ENCODE assay signal across 14 cellular contexts in the genomic region with DNA sequence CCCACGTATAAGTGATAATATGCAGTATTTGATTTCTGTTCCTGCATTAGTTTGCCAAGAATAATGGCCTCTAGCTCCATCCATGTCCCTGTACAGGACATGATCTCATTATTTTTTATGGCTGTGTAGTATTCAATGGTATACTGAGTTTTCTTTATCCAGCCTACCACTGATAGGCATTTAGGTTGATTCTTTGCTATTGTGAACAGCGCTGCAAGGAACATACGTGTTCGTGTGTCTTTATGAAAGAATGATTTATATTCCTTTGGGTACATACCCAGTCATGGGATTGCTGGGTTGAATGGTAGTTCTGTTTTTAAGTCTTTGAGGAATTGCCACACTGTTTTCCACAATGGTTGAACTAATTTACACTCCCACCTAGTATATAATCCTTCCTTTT. TPM values are rescaled to one million over a fixed set of nuclear protein-coding genes. Genes with fewer than 3 reads are reported as not detected.
DNase-seq lines count a peak whose midpoint lies in the region; ATAC-seq and TF ChIP-seq lines count a peak whose summit lies in the region.
"Had no signal": no experiment of that assay in that cellular context is flagged by ENCODE, and none has a peak within 500 bp of the region (broad histone marks: within the 10 kb centered on the region; RNA-seq: fewer than 3 reads in every experiment).

No MANE protein-coding gene starts in this region.

- peak overlapping the region; percentile 94 for H3K4me3 Mint-ChIP-seq in CD4-positive, alpha-beta T cell
- peak overlapping the region; percentile 93 for H3K4me3 Mint-ChIP-seq in activated CD8-positive, alpha-beta T cell treated with anti-CD3 and anti-CD28 coated beads for 36 hours
- peak overlapping the region in 9 of 10 donors; percentile 16 to 100 (median 97) for H3K4me3 Mint-ChIP-seq in naive thymus-derived CD4-positive, alpha-beta T cell

- no peak for TF ChIP-seq CTCF in CD4-positive, alpha-beta T cell (IDR thresholded peaks at IDR 0.05)
- TF ChIP-seq CTCF in activated CD8-positive, alpha-beta T cell treated with anti-CD3 and anti-CD28 coated beads for 36 hours (IDR thresholded peaks at IDR 0.05) = no peak
- TF ChIP-seq CTCF in A673 (conservative IDR thresholded peaks at IDR 0.05; ENCODE audit: low read depth, low read length) = no peak

- intact Hi-C loops in CD4-positive, alpha-beta T cell (cut with DNase I, micrococcal nuclease) = loop anchor here (5.0 to 10.0 kb wide), 7 partner anchors 524 to 1816 kb away; a partner anchor contains a TSS
- intact Hi-C loops in activated CD8-positive, alpha-beta T cell treated with anti-CD3 and anti-CD28 coated beads for 36 hours (cut with micrococcal nuclease) = loop anchor here (5.0 kb wide), 1 partner anchor 34 kb away; a partner anchor contains a TSS
- intact Hi-C loops in naive thymus-derived CD4-positive, alpha-beta T cell (cut with micrococcal nuclease) = loop anchor here (5.0 to 10.0 kb wide), 6 partner anchors 614 to 1816 kb away; a partner anchor contains a TSS
- intact Hi-C loops in A673 (cut with micrococcal nuclease; ENCODE audit: unreplicated experiment) = no loop called here

- CTCF ChIA-PET in CD4-positive, alpha-beta T cell (lab: Charles Lee) = interaction anchor here (1.7 to 9.6 kb wide), 5 partner anchors 16 to 83 kb away, joined by 6 to 87 read pairs (median 12); a partner anchor contains a TSS
- CTCF ChIA-PET in activated CD8-positive, alpha-beta T cell treated with anti-CD3 and anti-CD28 coated beads for 36 hours (lab: Charles Lee) = interaction anchor here (1.3 to 10.0 kb wide), 7 partner anchors 13 to 88 kb away, joined by 3 to 143 read pairs (median 5); no protein-coding TSS in a partner anchor
- CTCF ChIA-PET in naive thymus-derived CD4-positive, alpha-beta T cell (lab: Charles Lee) = interaction anchor here (1.6 to 3.6 kb wide), 3 partner anchors 17 to 83 kb away, joined by 5 to 25 read pairs (median 7); a partner anchor contains a TSS
- CTCF ChIA-PET in A673 (lab: Charles Lee) = interaction anchor here (1.7 kb wide), 1 partner anchor 17 kb away, joined by 13 read pairs; no protein-coding TSS in a partner anchor

- peaks cover 46% of the 10 kb centered on the region for H3F3A ChIP-seq in GM23248 (ENCODE audit: insufficient read depth)

- H4K20me1 ChIP-seq in GM23248 (ENCODE audit: insufficient read depth) = no peaks in the 10 kb centered on the region

- peaks cover 40% of the 10 kb centered on the region for H3K79me2 ChIP-seq in GM23248 (ENCODE audit: insufficient read depth)

- no peak overlapping the region for H3K27ac ChIP-seq in CD4-positive, alpha-beta T cell (ENCODE audit: low read depth, low read length)
- H3K27ac ChIP-seq in GM23248 (peak overlapping the region; percentile 90), A673 (ENCODE audit: low read depth, low read length, poor library complexity, severe bottlenecking) (no peak overlapping the region)
- no peak overlapping the region for H3K27ac ChIP-seq in naive thymus-derived CD4-positive, alpha-beta T cell (ENCODE audit: low read depth, low read length)

- H3K4me1 Mint-ChIP-seq in CD4-positive, alpha-beta T cell (ENCODE audit: low read depth) = peaks cover 50% of the 10 kb centered on the region
- H3K4me1 Mint-ChIP-seq in activated CD8-positive, alpha-beta T cell treated with anti-CD3 and anti-CD28 coated beads for 36 hours (ENCODE audit: low read depth) = peaks cover 35% of the 10 kb centered on the region
- peaks cover 37 to 60% (median 49%) of the 10 kb centered on the region in 7 donors for H3K4me1 Mint-ChIP-seq in naive thymus-derived CD4-positive, alpha-beta T cell

- no peaks in the 10 kb centered on the region for H3K27me3 Mint-ChIP-seq in CD4-positive, alpha-beta T cell
- H3K27me3 Mint-ChIP-seq in activated CD8-positive, alpha-beta T cell treated with anti-CD3 and anti-CD28 coated beads for 36 hours = no peaks in the 10 kb centered on the region
- H3K27me3 Mint-ChIP-seq in naive thymus-derived CD4-positive, alpha-beta T cell = no peaks in the 10 kb centered on the region

- no peaks in the 10 kb centered on the region for H3K36me3 ChIP-seq in GM23248 (ENCODE audit: low read depth)
- peaks cover 0 to 12% (median 0%) of the 10 kb centered on the region in 3 experiments for H3K36me3 ChIP-seq in naive thymus-derived CD4-positive, alpha-beta T cell (ENCODE audit: control insufficient read depth in 2 of 3, insufficient read depth in 3 of 3, low read length in 3 of 3)
- H3K36me3 ChIP-seq in A673 (ENCODE audit: insufficient read depth, low read length, poor library complexity, severe bottlenecking) = no peaks in the 10 kb centered on the region

- H3K27ac Mint-ChIP-seq in CD4-positive, alpha-beta T cell = peak overlapping the region; percentile 90
- peak overlapping the region; percentile 93 for H3K27ac Mint-ChIP-seq in activated CD8-positive, alpha-beta T cell treated with anti-CD3 and anti-CD28 coated beads for 36 hours
- peak overlapping the region in 7 of 9 donors; percentile 13 to 99 (median 93) for H3K27ac Mint-ChIP-seq in naive thymus-derived CD4-positive, alpha-beta T cell

- H3K4me1 ChIP-seq in GM23248 (ENCODE audit: insufficient read depth) (peaks cover 20% of the 10 kb centered on the region), A673 (ENCODE audit: insufficient read depth, low read length, poor library complexity, severe bottlenecking) (peaks cover 22% of the 10 kb centered on the region)
- H3K4me1 ChIP-seq in naive thymus-derived CD4-positive, alpha-beta T cell (ENCODE audit: control insufficient read depth in 2 of 2, insufficient read depth in 2 of 2, low read length in 2 of 2) = peaks cover 19 to 24% of the 10 kb centered on the region in 2 donors

- H3K9me3 ChIP-seq in CD4-positive, alpha-beta T cell (ENCODE audit: control insufficient read depth, low read length) = no peaks in the 10 kb centered on the region
- H3K9me3 ChIP-seq in GM23248 (ENCODE audit: low read depth) = no peaks in the 10 kb centered on the region
- H3K9me3 ChIP-seq in naive thymus-derived CD4-positive, alpha-beta T cell (ENCODE audit: control insufficient read depth in 2 of 3, low read length in 3 of 3) = no peaks in the 10 kb centered on the region
- H3K9me3 ChIP-seq in A673 (ENCODE audit: low read depth, low read length, poor library complexity, severe bottlenecking) = no peaks in the 10 kb centered on the region
- H3K9me3 ChIP-seq: esophagus muscularis mucosa had no signal

- 97 to 98% methylated on average over 4 of the region's 4 CpGs for WGBS in GM23248 (ENCODE audit: low coverage in 1 of 2, low lambda C conversion rate in 2 of 2, missing lambda C conversion rate in 2 of 2), 2 experiments

- peak overlapping the region; percentile 41 for H2AFZ ChIP-seq in GM23248

- H3K9ac ChIP-seq in GM23248 = peak overlapping the region; percentile 93

- BruUV-seq in A673 (replicated peaks; lab: Mats Ljungman, UMichigan) = no TSS peak

- H3K4me2 ChIP-seq in GM23248 (ENCODE audit: unreplicated experiment) = peak overlapping the region; percentile 99

- no peaks in the 10 kb centered on the region for H3K9me3 Mint-ChIP-seq in CD4-positive, alpha-beta T cell
- H3K9me3 Mint-ChIP-seq in activated CD8-positive, alpha-beta T cell treated with anti-CD3 and anti-CD28 coated beads for 36 hours = no peaks in the 10 kb centered on the region
- H3K9me3 Mint-ChIP-seq in naive thymus-derived CD4-positive, alpha-beta T cell = no peaks in the 10 kb centered on the region

- ATAC-seq in CD4-positive, alpha-beta T cell (ENCODE audit: poor library complexity) = no peak
- no peak for ATAC-seq in activated CD8-positive, alpha-beta T cell treated with anti-CD3 and anti-CD28 coated beads for 36 hours
- ATAC-seq in naive thymus-derived CD4-positive, alpha-beta T cell = no peak
- no peak for ATAC-seq in GM18907 (IDR thresholded peaks at IDR 0.05; ENCODE audit: unreplicated experiment)
- no peak for ATAC-seq in GM21717 (IDR thresholded peaks at IDR 0.05; ENCODE audit: unreplicated experiment)

- no peak for DNase-seq in CD4-positive, alpha-beta T cell
- DNase-seq in GM23248 (no peak), A673 (ENCODE audit: low spot score) (no peak)
- DNase-seq in activated CD8-positive, alpha-beta T cell treated with anti-CD3 and anti-CD28 coated beads for 36 hours = no peak
- no peak for DNase-seq in naive thymus-derived CD4-positive, alpha-beta T cell
- DNase-seq: NCI-H1694; NCI-H526; stimulated activated CD4-positive, alpha-beta T cell treated with anti-CD3 and anti-CD28 coated beads, Interleukin-2, amount 100 ng/mL, for 48 hours; T1000 had no signal

- no peaks in the 10 kb centered on the region for H3K27me3 ChIP-seq in CD4-positive, alpha-beta T cell (ENCODE audit: control insufficient read depth, insufficient read depth, low read length)
- H3K27me3 ChIP-seq in GM23248 (replicated peaks; ENCODE audit: insufficient read depth) (no peaks in the 10 kb centered on the region), A673 (replicated peaks; ENCODE audit: insufficient read depth, low read depth, low read length, poor library complexity) (no peaks in the 10 kb centered on the region)
- H3K27me3 ChIP-seq in naive thymus-derived CD4-positive, alpha-beta T cell (ENCODE audit: control insufficient read depth in 2 of 2, insufficient read depth in 2 of 2, low read length in 2 of 2) = no peaks in the 10 kb centered on the region
- H3K27me3 ChIP-seq: esophagus muscularis mucosa had no signal

- POLR2A ChIA-PET in CD4-positive, alpha-beta T cell (lab: Charles Lee) = interaction anchor here (1.4 kb wide), 1 partner anchor 11 kb away, joined by 6 read pairs; no protein-coding TSS in a partner anchor
- POLR2A ChIA-PET in activated CD8-positive, alpha-beta T cell treated with anti-CD3 and anti-CD28 coated beads for 36 hours (lab: Charles Lee) = interaction anchor here (1.4 to 1.8 kb wide), 2 partner anchors 34 to 82 kb away, joined by 3 to 8 read pairs; a partner anchor contains a TSS
- POLR2A ChIA-PET in naive thymus-derived CD4-positive, alpha-beta T cell (lab: Charles Lee) = no interaction called here
- POLR2A ChIA-PET in A673 (lab: Charles Lee; ENCODE audit: low non-redundant PET) = no interaction called here

- H3K4me3 ChIP-seq in GM23248 (peak overlapping the region; percentile 99), A673 (ENCODE audit: low read depth, low read length, poor library complexity, severe bottlenecking) (no peak overlapping the region)
- no peak overlapping the region for H3K4me3 ChIP-seq in naive thymus-derived CD4-positive, alpha-beta T cell (ENCODE audit: low read length)

- peaks cover 32% of the 10 kb centered on the region for H3K36me3 Mint-ChIP-seq in CD4-positive, alpha-beta T cell (ENCODE audit: low read depth)
- H3K36me3 Mint-ChIP-seq in activated CD8-positive, alpha-beta T cell treated with anti-CD3 and anti-CD28 coated beads for 36 hours (ENCODE audit: low read depth) = peaks cover 18% of the 10 kb centered on the region
- H3K36me3 Mint-ChIP-seq in naive thymus-derived CD4-positive, alpha-beta T cell = peaks cover 0 to 20% (median 4%) of the 10 kb centered on the region in 5 donors

- in situ Hi-C loops in GM23248 (cut with MboI) = no loop called here

- no peaks in the 10 kb centered on the region for H3K9me2 ChIP-seq in GM23248 (ENCODE audit: insufficient read depth)

RNA-seq across cellular contexts. Expression of a gene that starts 1.5 kb away (rescaled TPM):
- 10 to 100 TPM; 32.8 to 34.4 TPM for total RNA-seq in CD4-positive, alpha-beta T cell
- total RNA-seq in GM23248 (2014; rRNA removed; shearing (Covaris generic)) = 32.3 and 55.3 TPM in 2 replicates
- 27.7 and 31.6 TPM in 2 replicates for polyA plus RNA-seq in GM23248 (2016; fragmentation: Nextera tagmentation; extraction: Ambion mirVana)
- total RNA-seq in activated CD8-positive, alpha-beta T cell treated with anti-CD3 and anti-CD28 coated beads for 36 hours = 10 to 100 TPM; 71.8 to 74.5 TPM
- 100 to 1,000 TPM in 3 of 5 experiments, 10 to 100 TPM in 2; 73.1 to 138 (median 117) TPM for total RNA-seq in naive thymus-derived CD4-positive, alpha-beta T cell
- 10 to 100 TPM; 23.0 to 32.0 TPM for polyA plus RNA-seq in naive thymus-derived CD4-positive, alpha-beta T cell
- 47.7 and 54.8 TPM in 2 replicates for total RNA-seq in A673 (2021)

RNA-seq across cellular contexts. Expression of a gene that starts 30.7 kb away (rescaled TPM):
- 1 to 10 TPM in 1 of 2 experiments, under 1 TPM in 1; 0.93 to 1.0 TPM for total RNA-seq in CD4-positive, alpha-beta T cell
- total RNA-seq in GM23248 (2014; rRNA removed; shearing (Covaris generic)) = 0.22 and 0.38 TPM in 2 replicates
- polyA plus RNA-seq in GM23248 (2016; fragmentation: Nextera tagmentation; extraction: Ambion mirVana) = 0.10 and 0.16 TPM in 2 replicates
- under 1 TPM; 0.16 to 0.29 TPM for total RNA-seq in activated CD8-positive, alpha-beta T cell treated with anti-CD3 and anti-CD28 coated beads for 36 hours
- 1 to 10 TPM in 4 of 5 experiments, under 1 TPM in 1; 0.22 to 3.9 (median 2.2) TPM for total RNA-seq in naive thymus-derived CD4-positive, alpha-beta T cell
- polyA plus RNA-seq in naive thymus-derived CD4-positive, alpha-beta T cell = under 1 TPM; 0.22 to 0.35 TPM
- total RNA-seq in A673 (2021) = 1.9 and 2.0 TPM in 2 replicates

RNA-seq across cellular contexts. Expression of a gene that starts 34.2 kb away (rescaled TPM):
- total RNA-seq in CD4-positive, alpha-beta T cell = 1 to 10 TPM in 1 of 2 experiments, under 1 TPM in 1; 0.82 to 1.2 TPM
- 2.1 and 4.5 TPM in 2 replicates for total RNA-seq in GM23248 (2014; rRNA removed; shearing (Covaris generic))
- 6.8 and 7.3 TPM in 2 replicates for polyA plus RNA-seq in GM23248 (2016; fragmentation: Nextera tagmentation; extraction: Ambion mirVana)
- total RNA-seq in activated CD8-positive, alpha-beta T cell treated with anti-CD3 and anti-CD28 coated beads for 36 hours = 10 to 100 TPM; 18.2 to 18.3 TPM
- total RNA-seq in naive thymus-derived CD4-positive, alpha-beta T cell = 10 to 100 TPM in 1 of 5 experiments, under 1 TPM in 3, not detected in 1; 0.11 to 79.8 (median 0.42) TPM
- not detected for polyA plus RNA-seq in naive thymus-derived CD4-positive, alpha-beta T cell
- total RNA-seq in A673 (2021) = 41.5 and 50.1 TPM in 2 replicates

RNA-seq across cellular contexts. Expression of a gene that starts 55.1 kb away (rescaled TPM):
- total RNA-seq in CD4-positive, alpha-beta T cell = not detected
- total RNA-seq in GM23248 (2014; rRNA removed; shearing (Covaris generic)) = not detected in 2 replicates
- not detected in 2 replicates for polyA plus RNA-seq in GM23248 (2016; fragmentation: Nextera tagmentation; extraction: Ambion mirVana)
- not detected for total RNA-seq in activated CD8-positive, alpha-beta T cell treated with anti-CD3 and anti-CD28 coated beads for 36 hours
- not detected for total RNA-seq in naive thymus-derived CD4-positive, alpha-beta T cell
- not detected for polyA plus RNA-seq in naive thymus-derived CD4-positive, alpha-beta T cell
- total RNA-seq in A673 (2021) = not detected in 2 replicates
- total RNA-seq: esophagus muscularis mucosa, H1, myocyte had no signal
- polyA plus RNA-seq: H1 had no signal

Comparison
In these comparisons a context has a peak if more than half of its experiments do, and no peak if none do; other contexts are left out.
1. POLR2A ChIA-PET loops: an anchor here in CD4-positive, alpha-beta T cell (1.4 kb wide) and activated CD8-positive, alpha-beta T cell treated with anti-CD3 and anti-CD28 coated beads for 36 hours (1.4 to 1.8 kb wide); none called in naive thymus-derived CD4-positive, alpha-beta T cell and A673.